ENCODE assay signal across 11 cellular contexts in genomic region chr16:30381351-30382041, GRCh38. TPM values are rescaled to one million over a fixed set of nuclear protein-coding genes. Genes with fewer than 3 reads are reported as not detected.
DNase-seq lines count a peak whose midpoint lies in the region; ATAC-seq and TF ChIP-seq lines count a peak whose summit lies in the region.
"Had no signal": no experiment of that assay in that cellular context is flagged by ENCODE, and none has a peak within 500 bp of the region (broad histone marks: within the 10 kb centered on the region; RNA-seq: fewer than 3 reads in every experiment).

No MANE protein-coding gene starts in this region.

- CTCF ChIA-PET in Calu3 (lab: Charles Lee): interaction anchor here (0.7 kb wide), 1 partner anchor 14 kb away, joined by 3 read pairs; no protein-coding TSS in a partner anchor
- CTCF ChIA-PET in PC-3 (lab: Charles Lee): no interaction called here

- H3K27me3 ChIP-seq in SU-DHL-6 (ENCODE audit: low read length) (no peaks in the 10 kb centered on the region), PC-3 (ENCODE audit: low read length) (no peaks in the 10 kb centered on the region)

- H3K79me2 ChIP-seq in SU-DHL-6 (ENCODE audit: insufficient read depth, low read length): peaks cover 13% of the 10 kb centered on the region
- H3K79me2 ChIP-seq in PC-3 (ENCODE audit: low read length): no peaks in the 10 kb centered on the region

- H3K4me3 ChIP-seq in SU-DHL-6 (ENCODE audit: insufficient read depth, low read length, poor library complexity, severe bottlenecking) (peak overlapping the region; percentile 66), PC-3 (ENCODE audit: low read length) (no peak overlapping the region)

- peak; percentile 54 for DNase-seq in activated CD8-positive, alpha-beta memory T cell treated with anti-CD3 and anti-CD28 coated beads, Interleukin-2, amount 50 U/mL, for 4 hours
- no peak for DNase-seq in activated CD8-positive, alpha-beta memory T cell treated with anti-CD3 and anti-CD28 coated beads for 24 hours
- peak; percentile 48 for DNase-seq in ecto neural progenitor cell (ENCODE audit: low spot score)
- peak in 1 of 2 donors; percentile 65 for DNase-seq in stimulated activated effector memory CD8-positive, alpha-beta T cell treated with anti-CD3 and anti-CD28 coated beads, Interleukin-12 subunit alpha, Interleukin-12 subunit beta, amount 100 ng/mL, for 72 hours (ENCODE audit: low spot score in 2 of 2)
- no peak for DNase-seq in Calu3
- DNase-seq in PC-3: no peak
- DNase-seq: NCI-H2107 had no signal

- peaks cover 22% of the 10 kb centered on the region for H3F3A ChIP-seq in SU-DHL-6 (ENCODE audit: insufficient read depth)
- no peaks in the 10 kb centered on the region for H3F3A ChIP-seq in PC-3 (ENCODE audit: low read length, unreplicated experiment)

- peaks cover 5% of the 10 kb centered on the region; the same call in 1 of the 2 replicates for H3K4me1 ChIP-seq in PC-3 (ENCODE audit: insufficient read depth, low read length)

- H3K9ac ChIP-seq in SU-DHL-6 (ENCODE audit: low read length) (peak overlapping the region; percentile 77), PC-3 (ENCODE audit: low read length) (no peak overlapping the region)

- H3K4me1 Mint-ChIP-seq in stimulated activated effector memory CD8-positive, alpha-beta T cell treated with anti-CD3 and anti-CD28 coated beads, Interleukin-12 subunit alpha, Interleukin-12 subunit beta, amount 100 ng/mL, for 72 hours: peaks cover 68% of the 10 kb centered on the region
- peaks cover 24% of the 10 kb centered on the region for H3K4me1 Mint-ChIP-seq in Calu3 (ENCODE audit: low read depth, unreplicated experiment)

- H3K9me3 ChIP-seq in SU-DHL-6 (ENCODE audit: insufficient read depth, low read length): no peaks in the 10 kb centered on the region
- no peaks in the 10 kb centered on the region for H3K9me3 ChIP-seq in PC-3 (ENCODE audit: low read length)

- peaks cover 35% of the 10 kb centered on the region for H3K36me3 Mint-ChIP-seq in stimulated activated effector memory CD8-positive, alpha-beta T cell treated with anti-CD3 and anti-CD28 coated beads, Interleukin-12 subunit alpha, Interleukin-12 subunit beta, amount 100 ng/mL, for 72 hours
- peaks cover 44% of the 10 kb centered on the region for H3K36me3 Mint-ChIP-seq in Calu3 (ENCODE audit: insufficient read depth, unreplicated experiment)

- no peak for TF ChIP-seq CTCF in SU-DHL-6 (IDR thresholded peaks at IDR 0.05; ENCODE audit: insufficient read depth, low read length, poor library complexity, severe bottlenecking)
- TF ChIP-seq CTCF in Calu3 (IDR thresholded peaks at IDR 0.05; ENCODE audit: unreplicated experiment): no peak
- no peak for TF ChIP-seq CTCF in PC-3 (conservative IDR thresholded peaks at IDR 0.05; ENCODE audit: low read depth, low read length)

- BruUV-seq in Calu3 (replicated peaks; lab: Mats Ljungman, UMichigan) (no TSS peak), PC-3 (replicated peaks; lab: Mats Ljungman, UMichigan) (no TSS peak)

- ATAC-seq in stimulated activated effector memory CD8-positive, alpha-beta T cell treated with anti-CD3 and anti-CD28 coated beads, Interleukin-12 subunit alpha, Interleukin-12 subunit beta, amount 100 ng/mL, for 72 hours: no peak
- ATAC-seq in HG03097 (IDR thresholded peaks at IDR 0.05; ENCODE audit: low FRiP score, unreplicated experiment) (no peak), PC-3 (no peak)
- ATAC-seq: right cardiac atrium had no signal

- H2AFZ ChIP-seq in SU-DHL-6 (ENCODE audit: low read depth, low read length, severe bottlenecking) (no peak overlapping the region), PC-3 (ENCODE audit: low read length) (no peak overlapping the region)

- H3K4me2 ChIP-seq in SU-DHL-6 (ENCODE audit: low read depth, low read length, poor library complexity, severe bottlenecking): peak overlapping the region; percentile 96
- no peak overlapping the region for H3K4me2 ChIP-seq in PC-3 (ENCODE audit: low read length)

- no peaks in the 10 kb centered on the region for H3K36me3 ChIP-seq in SU-DHL-6 (ENCODE audit: low read length)
- no peaks in the 10 kb centered on the region for H3K36me3 ChIP-seq in PC-3 (ENCODE audit: low read depth, low read length)

- no peaks in the 10 kb centered on the region for H3K27me3 Mint-ChIP-seq in Calu3 (ENCODE audit: unreplicated experiment)

- POLR2A ChIA-PET in PC-3 (lab: Charles Lee; ENCODE audit: unreplicated experiment): no interaction called here

- no peaks in the 10 kb centered on the region for H3K9me3 Mint-ChIP-seq in stimulated activated effector memory CD8-positive, alpha-beta T cell treated with anti-CD3 and anti-CD28 coated beads, Interleukin-12 subunit alpha, Interleukin-12 subunit beta, amount 100 ng/mL, for 72 hours
- H3K9me3 Mint-ChIP-seq in Calu3 (ENCODE audit: low read depth, unreplicated experiment): no peaks in the 10 kb centered on the region

- H3K4me3 Mint-ChIP-seq in stimulated activated effector memory CD8-positive, alpha-beta T cell treated with anti-CD3 and anti-CD28 coated beads, Interleukin-12 subunit alpha, Interleukin-12 subunit beta, amount 100 ng/mL, for 72 hours: peak overlapping the region; percentile 97
- no peak overlapping the region for H3K4me3 Mint-ChIP-seq in Calu3 (ENCODE audit: low read depth, unreplicated experiment)

- H4K20me1 ChIP-seq in SU-DHL-6 (ENCODE audit: low read depth, low read length) (no peaks in the 10 kb centered on the region), PC-3 (ENCODE audit: low read length) (no peaks in the 10 kb centered on the region)

- intact Hi-C loops in Calu3 (cut with micrococcal nuclease; ENCODE audit: unreplicated experiment) (no loop called here), PC-3 (cut with micrococcal nuclease) (no loop called here)

- H3K27ac Mint-ChIP-seq in stimulated activated effector memory CD8-positive, alpha-beta T cell treated with anti-CD3 and anti-CD28 coated beads, Interleukin-12 subunit alpha, Interleukin-12 subunit beta, amount 100 ng/mL, for 72 hours: peak overlapping the region; percentile 96
- no peak overlapping the region for H3K27ac Mint-ChIP-seq in Calu3 (ENCODE audit: unreplicated experiment)

- peak overlapping the region; percentile 76 for H3K27ac ChIP-seq in SU-DHL-6 (ENCODE audit: low read depth, low read length)
- no peak overlapping the region for H3K27ac ChIP-seq in PC-3 (ENCODE audit: low read length)
- H3K27ac ChIP-seq: epithelial cell of prostate had no signal

- H3K9me2 ChIP-seq in SU-DHL-6 (replicated peaks; ENCODE audit: insufficient read depth, low read length) (no peaks in the 10 kb centered on the region), PC-3 (replicated peaks; ENCODE audit: low read length) (no peaks in the 10 kb centered on the region)

RNA-seq across cellular contexts. Expression of gene SEPTIN1, which starts 0.9 kb away (rescaled TPM):
- total RNA-seq in Calu3 (2022): 1.5 and 1.9 TPM in 2 replicates
- 0.55 TPM in 1 of 2 replicates, not detected in the other for total RNA-seq in PC-3 (2014; rRNA removed)

RNA-seq across cellular contexts. Expression of gene MYL11, which starts 6.9 kb away (rescaled TPM):
- total RNA-seq in Calu3 (2022) (not detected in 2 replicates), PC-3 (2014; rRNA removed) (not detected in 2 replicates)

RNA-seq across cellular contexts. Expression of gene TBC1D10B, which starts 11.2 kb away (rescaled TPM):
- 66.4 and 69.5 TPM in 2 replicates for total RNA-seq in Calu3 (2022)
- total RNA-seq in PC-3 (2014; rRNA removed): 36.0 and 52.4 TPM in 2 replicates

RNA-seq across cellular contexts. Expression of gene ZNF48, which starts 13.7 kb away (rescaled TPM):
- total RNA-seq in Calu3 (2022) (21.2 and 24.8 TPM in 2 replicates), PC-3 (2014; rRNA removed) (8.9 and 14.2 TPM in 2 replicates)

RNA-seq across cellular contexts. Expression of gene ZNF771, which starts 25.9 kb away (rescaled TPM):
- 11.3 and 12.2 TPM in 2 replicates for total RNA-seq in Calu3 (2022)
- total RNA-seq in PC-3 (2014; rRNA removed): 3.6 and 4.3 TPM in 2 replicates

Comparison
In these comparisons a context has a peak if more than half of its experiments do, and no peak if none do; other contexts are left out.
1. DNase-seq: peak in activated CD8-positive, alpha-beta memory T cell treated with anti-CD3 and anti-CD28 coated beads, Interleukin-2, amount 50 U/mL, for 4 hours (single experiment) and ecto neural progenitor cell (single experiment); none in activated CD8-positive, alpha-beta memory T cell treated with anti-CD3 and anti-CD28 coated beads for 24 hours (single experiment), Calu3 (single experiment) and PC-3 (single experiment).